ENCODE assay signal across 9 cellular contexts in genomic region chr14:68684466-68685418, GRCh38.
DNase-seq lines count a peak whose midpoint lies in the region; ATAC-seq and TF ChIP-seq lines count a peak whose summit lies in the region.
"Had no signal": no experiment of that assay in that cellular context is flagged by ENCODE, and none has a peak within 500 bp of the region (broad histone marks: within the 10 kb centered on the region; RNA-seq: fewer than 3 reads in every experiment).

No MANE protein-coding gene starts in this region.

- H3K4me3 ChIP-seq in mesenchymal stem cell (ENCODE audit: insufficient read depth in 1 of 2, low read depth in 1 of 2, low read length in 2 of 2) (no peak overlapping the region), transverse colon (no peak overlapping the region)
- H3K4me3 ChIP-seq: HAP-1 had no signal

- H3K27ac ChIP-seq in mesenchymal stem cell (ENCODE audit: low read length, poor library complexity, severe bottlenecking) = peak overlapping the region; percentile 88
- H3K27ac ChIP-seq in transverse colon = peak overlapping the region; percentile 77 to 85 (median 82)

- H4K8ac ChIP-seq in mesenchymal stem cell (ENCODE audit: low read length) = peak overlapping the region; percentile 85

- H3K36me3 ChIP-seq in mesenchymal stem cell (ENCODE audit: control insufficient read depth in 1 of 2, insufficient read depth in 2 of 2, low read depth in 1 of 2, low read length in 2 of 2) (no peaks in the 10 kb centered on the region), transverse colon (no peaks in the 10 kb centered on the region)
- H3K36me3 ChIP-seq: HAP-1 had no signal

- H3K4me3 Mint-ChIP-seq in activated naive CD4-positive, alpha-beta T cell treated with anti-CD3 and anti-CD28 coated beads for 36 hours = peak overlapping the region; percentile 19

- no peak overlapping the region for H2BK15ac ChIP-seq in mesenchymal stem cell (ENCODE audit: low read depth, poor library complexity, severe bottlenecking)

- no peak for TF ChIP-seq CTCF in transverse colon (IDR thresholded peaks at IDR 0.05)

- peak overlapping the region; percentile 18 for H3K9ac ChIP-seq in mesenchymal stem cell (ENCODE audit: low read length)

- intact Hi-C loops in activated naive CD4-positive, alpha-beta T cell treated with anti-CD3 and anti-CD28 coated beads for 36 hours (cut with micrococcal nuclease) = loop anchor here (1.0 to 5.0 kb wide), 7 partner anchors 31 to 474 kb away; partner anchors contain the start of gene ZFP36L1
- intact Hi-C loops in transverse colon (cut with DNase I; ENCODE audit: low total_unique reads) = no loop called here

- no peak overlapping the region for H3K23ac ChIP-seq in mesenchymal stem cell (ENCODE audit: low read length in 2 of 2)

- peaks cover 54% of the 10 kb centered on the region for H3K4me1 Mint-ChIP-seq in activated naive CD4-positive, alpha-beta T cell treated with anti-CD3 and anti-CD28 coated beads for 36 hours (ENCODE audit: low read depth)

- peak overlapping the region; percentile 87 for H4K91ac ChIP-seq in mesenchymal stem cell (ENCODE audit: low read length)

- H2AFZ ChIP-seq in mesenchymal stem cell (ENCODE audit: low read depth, low read length) = no peak overlapping the region

- H3K79me1 ChIP-seq in mesenchymal stem cell (replicated peaks; ENCODE audit: low read length, poor library complexity, severe bottlenecking) = peaks cover 11% of the 10 kb centered on the region

- peaks cover 2% of the 10 kb centered on the region for H3K9me3 ChIP-seq in mesenchymal stem cell (ENCODE audit: control insufficient read depth, low read length)
- H3K9me3 ChIP-seq in transverse colon = no peaks in the 10 kb centered on the region
- H3K9me3 ChIP-seq: HAP-1 had no signal

- DNase-seq in activated naive CD4-positive, alpha-beta T cell treated with anti-CD3 and anti-CD28 coated beads for 36 hours = no peak
- no peak for DNase-seq in activated naive CD4-positive, alpha-beta T cell (lab: John Stamatoyannopoulos, UW)
- no peak for DNase-seq in activated naive CD4-positive, alpha-beta T cell treated with anti-CD3 and anti-CD28 coated beads, Interleukin-2, amount 50 U/mL, for 72 hours (ENCODE audit: low spot score in 2 of 2)
- DNase-seq in mesenchymal stem cell (no peak), transverse colon (no peak), NCI-H510A treated with DMSO at 0.1 percent for 48 hours (lab: John Stamatoyannopoulos, UW) (no peak), NCI-H1436 (lab: John Stamatoyannopoulos, UW) (no peak), erythroblast (lab: John Stamatoyannopoulos, UW) (no peak)

- H3K9me3 Mint-ChIP-seq in activated naive CD4-positive, alpha-beta T cell treated with anti-CD3 and anti-CD28 coated beads for 36 hours = no peaks in the 10 kb centered on the region
- H3K9me3 Mint-ChIP-seq in activated naive CD4-positive, alpha-beta T cell treated with anti-CD3 and anti-CD28 coated beads, Interleukin-2, amount 50 U/mL, for 72 hours = no peaks in the 10 kb centered on the region

- H3K4me1 ChIP-seq in mesenchymal stem cell (ENCODE audit: control insufficient read depth, insufficient read depth, low read depth, low read length) = peaks cover 37% of the 10 kb centered on the region
- peaks cover 12 to 56% (median 32%) of the 10 kb centered on the region in 4 donors for H3K4me1 ChIP-seq in transverse colon
- H3K4me1 ChIP-seq: HAP-1 had no signal

- peak overlapping the region; percentile 91 for H3K27ac Mint-ChIP-seq in activated naive CD4-positive, alpha-beta T cell treated with anti-CD3 and anti-CD28 coated beads for 36 hours
- H3K27ac Mint-ChIP-seq in activated naive CD4-positive, alpha-beta T cell treated with anti-CD3 and anti-CD28 coated beads, Interleukin-2, amount 50 U/mL, for 72 hours = peak overlapping the region; percentile 85 to 86

- H2AK5ac ChIP-seq in mesenchymal stem cell (ENCODE audit: low read length, severe bottlenecking) = peak overlapping the region; percentile 96

- CTCF ChIA-PET in activated naive CD4-positive, alpha-beta T cell treated with anti-CD3 and anti-CD28 coated beads for 36 hours (lab: Charles Lee) = interaction anchor here (0.7 to 1.6 kb wide), 8 partner anchors 9 to 412 kb away, joined by 3 to 7 read pairs (median 3); no protein-coding TSS in a partner anchor

- peak overlapping the region in 1 of 2 experiments; percentile 82 for H3K14ac ChIP-seq in mesenchymal stem cell (ENCODE audit: low read length in 2 of 2)

- peak overlapping the region; percentile 71 to 98 for H3K18ac ChIP-seq in mesenchymal stem cell (ENCODE audit: low read depth in 1 of 2, low read length in 2 of 2)

- peak overlapping the region; percentile 99 for H2BK120ac ChIP-seq in mesenchymal stem cell (ENCODE audit: low read depth, low read length)

- no peaks in the 10 kb centered on the region for H3K27me3 Mint-ChIP-seq in activated naive CD4-positive, alpha-beta T cell treated with anti-CD3 and anti-CD28 coated beads for 36 hours (ENCODE audit: low read depth)

- H2BK5ac ChIP-seq in mesenchymal stem cell (ENCODE audit: low read depth, low read length, poor library complexity, severe bottlenecking) = peak overlapping the region; percentile 19

- WGBS in mesenchymal stem cell = 67% methylated on average over 4 of the region's 5 CpGs
- WGBS in transverse colon (ENCODE audit: low coverage in 1 of 2), 2 donors = 86 to 100% methylated on average over 2 to 5 of the region's 5 CpGs

- H3K4ac ChIP-seq in mesenchymal stem cell (ENCODE audit: low read depth in 1 of 2, low read length in 2 of 2) = peak overlapping the region; percentile 97 to 99

- ATAC-seq in activated naive CD4-positive, alpha-beta T cell treated with anti-CD3 and anti-CD28 coated beads, Interleukin-2, amount 50 U/mL, for 72 hours = no peak

- no peak for TF ChIP-seq EP300 in transverse colon (IDR thresholded peaks at IDR 0.05; ENCODE audit: low read depth)

- in situ Hi-C loops in transverse colon (cut with MboI; ENCODE audit: low pct_ligation_motif_present in 1 of 4, low pct_unique_long_range_greater_than_20kb in 1 of 4, low sequenced_read_pairs in 3 of 4) = no loop called here

- H3K36me3 Mint-ChIP-seq in activated naive CD4-positive, alpha-beta T cell treated with anti-CD3 and anti-CD28 coated beads for 36 hours (ENCODE audit: low read depth) = no peaks in the 10 kb centered on the region
- no peaks in the 10 kb centered on the region for H3K36me3 Mint-ChIP-seq in activated naive CD4-positive, alpha-beta T cell treated with anti-CD3 and anti-CD28 coated beads, Interleukin-2, amount 50 U/mL, for 72 hours

- TF ChIP-seq POLR2A in transverse colon (IDR thresholded peaks at IDR 0.05) (no peak), erythroblast (IDR thresholded peaks at IDR 0.05; ENCODE audit: low read length) (no peak)

- H3K27me3 ChIP-seq in mesenchymal stem cell (ENCODE audit: control insufficient read depth in 1 of 2, insufficient read depth in 1 of 2, low read length in 2 of 2) (no peaks in the 10 kb centered on the region), transverse colon (no peaks in the 10 kb centered on the region)

- H2BK12ac ChIP-seq in mesenchymal stem cell (ENCODE audit: low read length in 2 of 2) = peak overlapping the region; percentile 94 to 100

- no peak overlapping the region for H3K4me2 ChIP-seq in mesenchymal stem cell (ENCODE audit: low read length, poor library complexity, severe bottlenecking)
